ENCODE assay signal across 8 cellular contexts in genomic region chr17:7615265-7615747, GRCh38. TPM values are rescaled to one million over a fixed set of nuclear protein-coding genes. Genes with fewer than 3 reads are reported as not detected.
DNase-seq lines count a peak whose midpoint lies in the region; ATAC-seq and TF ChIP-seq lines count a peak whose summit lies in the region.

No MANE protein-coding gene starts in this region.

- TF ChIP-seq EP300 in esophagus muscularis mucosa (IDR thresholded peaks at IDR 0.05): no peak

- peak overlapping the region; percentile 59 to 94 (median 86) for H3K4me3 ChIP-seq in esophagus muscularis mucosa
- H3K4me3 ChIP-seq in psoas muscle: peak overlapping the region; percentile 94
- no peak overlapping the region for H3K4me3 ChIP-seq in mucosa of descending colon

- H3K27ac ChIP-seq in esophagus muscularis mucosa (replicated peaks in 1 of 4) (peak overlapping the region; percentile 91 to 98 (median 97)), psoas muscle (peak overlapping the region; percentile 95)

- H3K36me3 ChIP-seq in esophagus muscularis mucosa (peaks cover 0 to 12% (median 1%) of the 10 kb centered on the region in 4 donors), psoas muscle (ENCODE audit: insufficient read depth in 1 of 2, low read depth in 1 of 2) (peaks cover 0 to 9% of the 10 kb centered on the region in 2 donors), mucosa of descending colon (ENCODE audit: low read depth) (no peaks in the 10 kb centered on the region)

- 7% methylated on average over 28 of the region's 28 CpGs for WGBS in esophagus muscularis mucosa
- WGBS in psoas muscle, 3 donors: 4 to 7% (median 6%) methylated on average over 28 of the region's 28 CpGs

- intact Hi-C loops in esophagus muscularis mucosa (cut with DNase I): no loop called here
- intact Hi-C loops in psoas muscle (cut with DNase I): no loop called here
- intact Hi-C loops in mucosa of descending colon (cut with DNase I, micrococcal nuclease): no loop called here

- TF ChIP-seq POLR2A in GM10847 (IDR thresholded peaks at IDR 0.05; ENCODE audit: extremely low read depth, insufficient read length) (peak; percentile 8), Raji (IDR thresholded peaks at IDR 0.05; ENCODE audit: insufficient read depth, low read depth, low read length) (peak; percentile 25; the same call in 1 of the 2 replicates), esophagus muscularis mucosa (IDR thresholded peaks at IDR 0.05; ENCODE audit: low read depth) (no peak)

- DNase-seq in esophagus muscularis mucosa (ENCODE audit: extremely low spot score): no peak
- no peak for DNase-seq in psoas muscle
- no peak for DNase-seq in OCI-M2 (lab: John Stamatoyannopoulos, UW; ENCODE audit: unreplicated experiment)
- no peak for DNase-seq in stimulated activated CD4-positive, alpha-beta T cell treated with anti-CD3 and anti-CD28 coated beads, Interleukin-2, amount 100 ng/mL, for 24 hours
- DNase-seq in mucosa of descending colon: no peak

- H3K9me3 ChIP-seq in esophagus muscularis mucosa (no peaks in the 10 kb centered on the region), psoas muscle (no peaks in the 10 kb centered on the region), mucosa of descending colon (no peaks in the 10 kb centered on the region)

- H3K27me3 ChIP-seq in esophagus muscularis mucosa (no peaks in the 10 kb centered on the region), psoas muscle (ENCODE audit: insufficient read depth in 3 of 3, low read length in 2 of 3) (no peaks in the 10 kb centered on the region)

- TF ChIP-seq CTCF in esophagus muscularis mucosa (IDR thresholded peaks at IDR 0.05): no peak
- TF ChIP-seq CTCF in psoas muscle (IDR thresholded peaks at IDR 0.05): no peak
- no peak for TF ChIP-seq CTCF in mucosa of descending colon (IDR thresholded peaks at IDR 0.05)

- ATAC-seq in psoas muscle (no peak), HG02759 (IDR thresholded peaks at IDR 0.05; ENCODE audit: unreplicated experiment) (no peak), mucosa of descending colon (no peak)

- H3K4me1 ChIP-seq in esophagus muscularis mucosa (peaks cover 25 to 47% (median 44%) of the 10 kb centered on the region in 4 donors), psoas muscle (peaks cover 30% of the 10 kb centered on the region), mucosa of descending colon (ENCODE audit: low read depth) (peaks cover 20% of the 10 kb centered on the region)

RNA-seq across cellular contexts. Expression of gene FXR2, which starts 0.6 kb away (rescaled TPM):
- total RNA-seq in esophagus muscularis mucosa: 10 to 100 TPM; 38.2 to 65.8 (median 50.2) TPM
- total RNA-seq in psoas muscle: 100 to 1,000 TPM; 105 to 120 (median 114) TPM
- 100 to 1,000 TPM in 1 of 3 donors, 10 to 100 TPM in 2; 88.2 to 164 (median 92.1) TPM for polyA plus RNA-seq in psoas muscle
- 10 to 100 TPM; 23.0 to 53.3 (median 28.1) TPM for total RNA-seq in mucosa of descending colon

RNA-seq across cellular contexts. Expression of gene SAT2, which starts 12.3 kb away (rescaled TPM):
- 10 to 100 TPM; 54.0 to 71.4 (median 64.2) TPM for total RNA-seq in esophagus muscularis mucosa
- total RNA-seq in psoas muscle: 10 to 100 TPM; 60.7 to 70.4 (median 66.2) TPM
- 100 to 1,000 TPM; 105 to 112 (median 108) TPM for polyA plus RNA-seq in psoas muscle
- 100 to 1,000 TPM in 1 of 3 donors, 10 to 100 TPM in 2; 49.1 to 104 (median 76.9) TPM for total RNA-seq in mucosa of descending colon

RNA-seq across cellular contexts. Expression of gene SHBG, which starts 14.6 kb away (rescaled TPM):
- total RNA-seq in esophagus muscularis mucosa (under 1 TPM in 1 of 4 donors, not detected in 3; 0.83 TPM), psoas muscle (1 to 10 TPM in 1 of 4 donors, under 1 TPM in 3; 0.19 to 1.6 (median 0.55) TPM), mucosa of descending colon (under 1 TPM in 2 of 3 donors, not detected in 1; 0.25 to 0.89 TPM)
- under 1 TPM; 0.26 to 0.53 (median 0.45) TPM for polyA plus RNA-seq in psoas muscle

RNA-seq across cellular contexts. Expression of gene SOX15, which starts 25.4 kb away (rescaled TPM):
- total RNA-seq in esophagus muscularis mucosa (10 to 100 TPM in 2 of 4 donors, 1 to 10 TPM in 2; 2.9 to 14.6 (median 10.9) TPM), psoas muscle (under 1 TPM; 0.19 to 0.71 (median 0.28) TPM), mucosa of descending colon (1 to 10 TPM in 1 of 3 donors, under 1 TPM in 2; 0.38 to 4.4 (median 0.41) TPM)
- polyA plus RNA-seq in psoas muscle: under 1 TPM; 0.11 to 0.20 (median 0.17) TPM

RNA-seq across cellular contexts. Expression of gene MPDU1, which starts 31.7 kb away (rescaled TPM):
- total RNA-seq in esophagus muscularis mucosa: 10 to 100 TPM; 26.0 to 50.4 (median 31.5) TPM
- 10 to 100 TPM; 19.3 to 40.6 (median 34.1) TPM for total RNA-seq in psoas muscle
- polyA plus RNA-seq in psoas muscle: 100 to 1,000 TPM in 1 of 3 donors, 10 to 100 TPM in 2; 53.6 to 147 (median 77.8) TPM
- total RNA-seq in mucosa of descending colon: 100 to 1,000 TPM in 1 of 3 donors, 10 to 100 TPM in 2; 55.2 to 101 (median 94.5) TPM
